In the genomic region with DNA sequence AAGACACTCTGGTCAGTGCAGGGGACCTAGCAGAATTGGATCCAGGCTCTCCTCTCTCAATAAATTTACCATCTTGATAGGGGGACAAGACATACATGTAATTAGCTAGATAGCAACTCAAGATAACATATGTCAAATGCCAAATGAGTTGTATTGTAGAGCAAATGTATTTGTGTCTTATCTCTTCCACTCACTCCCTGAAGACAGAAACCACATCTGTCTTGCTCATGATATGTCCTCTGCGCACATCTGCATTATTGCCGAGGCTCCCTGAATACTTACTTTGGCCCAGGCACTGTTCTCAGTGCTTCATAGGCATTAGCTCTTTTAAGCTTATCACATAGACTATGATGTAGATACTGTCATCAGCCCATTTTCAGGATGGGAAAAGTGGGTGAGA, we compare ENCODE assay signal across 36 cellular contexts.
"Had no signal": no experiment of that assay in that cellular context is flagged by ENCODE, and none has a peak within 500 bp of the region (broad histone marks: within the 10 kb centered on the region; RNA-seq: fewer than 3 reads in every experiment).

No MANE protein-coding gene starts in this region.

- H3K27ac Mint-ChIP-seq: activated B cell treated with CpG ODN at 0.5 μM for 24 hours; activated CD4-positive, alpha-beta memory T cell treated with anti-CD3 and anti-CD28 coated beads for 36 hours; activated naive CD4-positive, alpha-beta T cell treated with anti-CD3 and anti-CD28 coated beads for 36 hours; activated naive CD4-positive, alpha-beta T cell treated with anti-CD3 and anti-CD28 coated beads, Interleukin-2, amount 50 U/mL, for 72 hours; activated T-helper 1 cell treated with anti-CD3 and anti-CD28 coated beads, Interleukin-12 subunit alpha, Interleukin-12 subunit beta, Interleukin-2, Interleukin-4 antibody, amounts not matched to agents 30 ng/mL and 10 ng/mL and 1 ng/mL, durations not matched to agents 14 hours and 24 hours and 36 hours; brain; T-helper 1 cell treated with Interleukin-12 subunit alpha and Interleukin-12 subunit beta and Interleukin-4 antibody, amounts not matched to agents 30 μg/mL and 1 μg/mL, for 36 hours; T-helper 2 cell treated with Interferon-gamma antibody and Interleukin-4, amounts not matched to agents 5 μg/mL and 100 μg/mL, for 36 hours had no signal

- H3K27me3 ChIP-seq: adrenal gland, Peyer's patch had no signal

- H3K4me3 Mint-ChIP-seq: activated B cell treated with CpG ODN at 0.5 μM for 24 hours; activated CD4-positive, alpha-beta memory T cell treated with anti-CD3 and anti-CD28 coated beads for 36 hours; activated naive CD4-positive, alpha-beta T cell treated with anti-CD3 and anti-CD28 coated beads for 36 hours; activated T-cell treated with anti-CD3 and anti-CD28 coated beads, Interleukin-2, amount 50 U/mL, for 4 hours; activated T-helper 1 cell treated with anti-CD3 and anti-CD28 coated beads, Interleukin-12 subunit alpha, Interleukin-12 subunit beta, Interleukin-2, Interleukin-4 antibody, amounts not matched to agents 30 ng/mL and 10 ng/mL and 1 ng/mL, durations not matched to agents 14 hours and 24 hours and 36 hours; brain; T-helper 1 cell treated with Interleukin-12 subunit alpha and Interleukin-12 subunit beta and Interleukin-4 antibody, amounts not matched to agents 30 μg/mL and 1 μg/mL, for 36 hours; T-helper 2 cell treated with Interferon-gamma antibody and Interleukin-4, amounts not matched to agents 5 μg/mL and 100 μg/mL, for 36 hours had no signal

- H3K36me3 Mint-ChIP-seq: activated CD4-positive, alpha-beta memory T cell treated with anti-CD3 and anti-CD28 coated beads for 36 hours; activated naive CD4-positive, alpha-beta T cell treated with anti-CD3 and anti-CD28 coated beads, Interleukin-2, amount 50 U/mL, for 72 hours; brain had no signal

- H3K4me1 ChIP-seq: adrenal gland, SJSA1 had no signal

- H3K27ac ChIP-seq: adrenal gland, KMS-11, SJSA1 had no signal

- H3K4me3 ChIP-seq: adrenal gland, Peyer's patch, SJSA1 had no signal

- H3K9me3 ChIP-seq: adrenal gland, Peyer's patch, SJSA1, SK-N-SH had no signal

- H3K9me3 Mint-ChIP-seq: activated B cell treated with CpG ODN at 0.5 μM for 24 hours; activated CD4-positive, alpha-beta memory T cell treated with anti-CD3 and anti-CD28 coated beads for 36 hours; activated naive CD4-positive, alpha-beta T cell treated with anti-CD3 and anti-CD28 coated beads for 36 hours; activated T-cell treated with anti-CD3 and anti-CD28 coated beads, Interleukin-2, amount 50 U/mL, for 4 hours; activated T-helper 1 cell treated with anti-CD3 and anti-CD28 coated beads, Interleukin-12 subunit alpha, Interleukin-12 subunit beta, Interleukin-2, Interleukin-4 antibody, amounts not matched to agents 30 ng/mL and 10 ng/mL and 1 ng/mL, durations not matched to agents 14 hours and 24 hours and 36 hours; T-helper 1 cell treated with Interleukin-12 subunit alpha and Interleukin-12 subunit beta and Interleukin-4 antibody, amounts not matched to agents 30 μg/mL and 1 μg/mL, for 36 hours; T-helper 2 cell treated with Interferon-gamma antibody and Interleukin-4, amounts not matched to agents 5 μg/mL and 100 μg/mL, for 36 hours had no signal

- H3K4me1 Mint-ChIP-seq: activated B cell treated with CpG ODN at 0.5 μM for 24 hours had no signal

- ATAC-seq: activated naive CD4-positive, alpha-beta T cell treated with anti-CD3 and anti-CD28 coated beads, Interleukin-2, amount 50 U/mL, for 72 hours; activated T-cell treated with anti-CD3 and anti-CD28 coated beads, Interleukin-2, amount 50 U/mL, for 4 hours; PC-3 had no signal

- H3K27me3 Mint-ChIP-seq: activated B cell treated with CpG ODN at 0.5 μM for 24 hours; activated CD4-positive, alpha-beta memory T cell treated with anti-CD3 and anti-CD28 coated beads for 36 hours; brain had no signal

- H3K36me3 ChIP-seq: adrenal gland, Peyer's patch, SJSA1 had no signal

- DNase-seq: activated B cell treated with CpG ODN at 0.5 μM for 24 hours; activated CD4-positive, alpha-beta memory T cell treated with anti-CD3 and anti-CD28 coated beads for 36 hours; activated CD4-positive, alpha-beta T cell treated with anti-CD3 and anti-CD28 coated beads for 4 hours; activated CD4-positive, alpha-beta T cell treated with anti-CD3 and anti-CD28 coated beads, Interleukin-2, amount 50 U/mL, for 1 hour; activated CD4-positive, CD25-positive, alpha-beta regulatory T cell treated with anti-CD3 and anti-CD28 coated beads, Interleukin-2, amount 50 U/mL, for 72 hours; activated CD8-positive, alpha-beta memory T cell treated with anti-CD3 and anti-CD28 coated beads, Interleukin-2, amount 50 U/mL, for 4 hours; activated gamma-delta T cell treated with Interleukin-2 at 50 U/mL for 16 hours; activated naive CD4-positive, alpha-beta T cell treated with anti-CD3 and anti-CD28 coated beads for 36 hours; activated T-cell treated with anti-CD3 and anti-CD28 coated beads for 4 hours; activated T-cell treated with anti-CD3 and anti-CD28 coated beads, Interleukin-2, amount 50 U/mL, for 4 hours; adrenal gland; caudate nucleus; MM.1S; NCI-H1092 treated with DMSO at 0.1 percent for 48 hours; NCI-H1417; NCI-H146; NCI-H187; NCI-H2081; NCI-H2171 treated with DMSO at 0.1 percent for 48 hours; NCI-H2227 treated with DMSO at 0.1 percent for 48 hours; NCI-H446 treated with DMSO at 0.1 percent for 48 hours; NCI-H524; NCI-H69; NCI-H82; PC-3; Peyer's patch; RPMI8226; SHP77 treated with DMSO at 0.1 percent for 48 hours; SK-N-SH had no signal
